8 cellular contexts compared by ENCODE assay signal in the genomic region with DNA sequence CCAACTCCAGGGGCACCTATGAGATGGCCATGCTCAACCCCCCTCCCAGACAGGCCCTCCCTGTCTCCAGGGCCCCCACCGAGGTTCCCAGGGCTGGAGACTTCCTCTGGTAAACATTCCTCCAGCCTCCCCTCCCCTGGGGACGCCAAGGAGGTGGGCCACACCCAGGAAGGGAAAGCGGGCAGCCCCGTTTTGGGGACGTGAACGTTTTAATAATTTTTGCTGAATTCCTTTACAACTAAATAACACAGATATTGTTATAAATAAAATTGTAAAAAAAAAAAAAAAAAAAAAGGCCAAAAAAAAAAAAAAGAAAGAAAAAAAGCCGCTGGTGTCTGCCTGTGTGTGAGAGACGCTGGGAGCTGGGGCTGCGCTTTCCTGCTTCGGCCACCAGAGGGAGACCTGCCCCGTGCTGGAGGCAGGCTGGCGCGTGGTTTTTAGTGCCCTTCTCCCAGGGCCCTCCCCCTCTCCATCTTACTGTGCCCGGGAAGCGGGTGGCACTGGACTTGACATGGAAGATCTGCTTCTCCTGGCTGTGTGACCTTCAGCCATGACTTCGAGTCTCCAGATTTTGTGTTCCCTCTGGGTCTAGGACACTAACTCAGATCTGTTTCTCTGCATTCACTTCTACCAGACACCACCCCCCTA. TPM values are rescaled to one million over a fixed set of nuclear protein-coding genes. Genes with fewer than 3 reads are reported as not detected.
DNase-seq lines count a peak whose midpoint lies in the region; ATAC-seq lines count a peak whose summit lies in the region.

No MANE protein-coding gene starts in this region.

- peak; percentile 42 for ATAC-seq in HG03196 (IDR thresholded peaks at IDR 0.05; ENCODE audit: unreplicated experiment)
- no peak for ATAC-seq in HG02840 (IDR thresholded peaks at IDR 0.05; ENCODE audit: low FRiP score, unreplicated experiment)

- DNase-seq in DMS79 (lab: John Stamatoyannopoulos, UW) (peak; percentile 23), NCI-H460 (ENCODE audit: extremely low read depth, low read depth) (peak; percentile 88), cerebellum (ENCODE audit: low spot score) (peak; percentile 94), left kidney (ENCODE audit: low read depth, low spot score) (peak; percentile 94)
- DNase-seq in activated CD4-positive, alpha-beta T cell treated with anti-CD3 and anti-CD28 coated beads for 48 hours, result peak; percentile 89
- DNase-seq in stimulated activated CD4-positive, alpha-beta T cell treated with anti-CD3 and anti-CD28 coated beads, Interleukin-4, amount 100 ng/mL, for 4 hours, result peak; percentile 77 to 79

RNA-seq across cellular contexts. Expression of a gene that starts 3.4 kb away (rescaled TPM):
- 9.7 and 10.7 TPM in 2 replicates for total RNA-seq in NCI-H460 (2014; rRNA removed; shearing (Covaris generic))
- polyA plus RNA-seq in NCI-H460 (2014; cell fraction: nucleus; rRNA removed), result 13.2 and 18.1 TPM in 2 replicates
- 11.0 TPM for total RNA-seq in cerebellum

RNA-seq across cellular contexts. Expression of a gene that starts 16.3 kb away (rescaled TPM):
- total RNA-seq in NCI-H460 (2014; rRNA removed; shearing (Covaris generic)), result 373 and 409 TPM in 2 replicates
- polyA plus RNA-seq in NCI-H460 (2014; cell fraction: nucleus; rRNA removed), result 522 and 550 TPM in 2 replicates
- 34.8 TPM for total RNA-seq in cerebellum

RNA-seq across cellular contexts. Expression of a gene that starts 37.8 kb away (rescaled TPM):
- 0.57 and 0.58 TPM in 2 replicates for total RNA-seq in NCI-H460 (2014; rRNA removed; shearing (Covaris generic))
- 0.08 and 0.24 TPM in 2 replicates for polyA plus RNA-seq in NCI-H460 (2014; cell fraction: nucleus; rRNA removed)
- 0.54 TPM for total RNA-seq in cerebellum

Comparison
In these comparisons a context has a peak if more than half of its experiments do, and no peak if none do; other contexts are left out.
1. DNase-seq: peak in every context shown above with its lines; median percentile 94 in cerebellum; 94 in left kidney; 89 in activated CD4-positive, alpha-beta T cell treated with anti-CD3 and anti-CD28 coated beads for 48 hours; 88 in NCI-H460; 78 in stimulated activated CD4-positive, alpha-beta T cell treated with anti-CD3 and anti-CD28 coated beads, Interleukin-4, amount 100 ng/mL, for 4 hours; 23 in DMS79.
2. RNA of a gene that starts 16.3 kb away (total RNA-seq): 373 to 409 TPM in NCI-H460; 34.8 TPM in cerebellum (single experiment); every median in the first group is over 10 times any median in the second.